ENCODE assay signal across 8 cellular contexts in genomic region chr7:105015631-105015965, GRCh38. TPM values are rescaled to one million over a fixed set of nuclear protein-coding genes. Genes with fewer than 3 reads are reported as not detected.
A peak's percentile ranks its signal among the peaks of the same experiment; 100 is the strongest.
DNase-seq lines count a peak whose midpoint lies in the region; ATAC-seq and TF ChIP-seq lines count a peak whose summit lies in the region.

No MANE protein-coding gene starts in this region.

- 2% methylated on average over 6 of the region's 6 CpGs for WGBS in hepatocyte (ENCODE audit: low lambda C conversion rate, missing lambda C conversion rate)

- ATAC-seq in activated CD8-positive, alpha-beta memory T cell treated with anti-CD3 and anti-CD28 coated beads, Interleukin-2, amount 10 ng/mL, durations not matched to agents 7 days and 5 days: no peak
- ATAC-seq in gastrocnemius medialis (no peak), GM19463 (IDR thresholded peaks at IDR 0.05; ENCODE audit: unreplicated experiment) (no peak)

- peaks cover 61% of the 10 kb centered on the region for H3K36me3 Mint-ChIP-seq in activated CD8-positive, alpha-beta memory T cell treated with anti-CD3 and anti-CD28 coated beads, Interleukin-2, amount 10 ng/mL, durations not matched to agents 7 days and 5 days
- peaks cover 63% of the 10 kb centered on the region for H3K36me3 Mint-ChIP-seq in activated naive CD8-positive, alpha-beta T cell treated with anti-CD3 and anti-CD28 coated beads for 36 hours

- peaks cover 5% of the 10 kb centered on the region for H3K27me3 Mint-ChIP-seq in activated CD8-positive, alpha-beta memory T cell treated with anti-CD3 and anti-CD28 coated beads, Interleukin-2, amount 10 ng/mL, durations not matched to agents 7 days and 5 days
- H3K27me3 Mint-ChIP-seq in activated naive CD8-positive, alpha-beta T cell treated with anti-CD3 and anti-CD28 coated beads for 36 hours: peaks cover 14% of the 10 kb centered on the region

- H2AFZ ChIP-seq in hepatocyte: peak overlapping the region; percentile 50

- H3K4me1 ChIP-seq in hepatocyte (ENCODE audit: insufficient read depth): peaks cover 21% of the 10 kb centered on the region
- H3K4me1 ChIP-seq in gastrocnemius medialis: peaks cover 52 to 53% of the 10 kb centered on the region in 2 donors

- H3K36me3 ChIP-seq in hepatocyte (replicated peaks; ENCODE audit: insufficient read depth, low read depth) (no peaks in the 10 kb centered on the region), gastrocnemius medialis (no peaks in the 10 kb centered on the region)

- CTCF ChIA-PET in activated CD8-positive, alpha-beta memory T cell treated with anti-CD3 and anti-CD28 coated beads, Interleukin-2, amount 10 ng/mL, durations not matched to agents 7 days and 5 days (lab: Charles Lee): interaction anchor here (1.3 to 5.7 kb wide), 5 partner anchors 9 to 516 kb away, joined by 4 to 58 read pairs (median 6); partner anchors contain the start of gene RINT1

- peak overlapping the region; percentile 100 for H3K27ac Mint-ChIP-seq in activated CD8-positive, alpha-beta memory T cell treated with anti-CD3 and anti-CD28 coated beads, Interleukin-2, amount 10 ng/mL, durations not matched to agents 7 days and 5 days
- H3K27ac Mint-ChIP-seq in activated naive CD8-positive, alpha-beta T cell treated with anti-CD3 and anti-CD28 coated beads for 36 hours: peak overlapping the region; percentile 100

- peaks cover 83% of the 10 kb centered on the region for H3K79me2 ChIP-seq in hepatocyte

- H3K9me3 Mint-ChIP-seq in activated CD8-positive, alpha-beta memory T cell treated with anti-CD3 and anti-CD28 coated beads, Interleukin-2, amount 10 ng/mL, durations not matched to agents 7 days and 5 days (ENCODE audit: low read depth): no peaks in the 10 kb centered on the region
- no peaks in the 10 kb centered on the region for H3K9me3 Mint-ChIP-seq in activated naive CD8-positive, alpha-beta T cell treated with anti-CD3 and anti-CD28 coated beads for 36 hours

- no peaks in the 10 kb centered on the region for H3K9me2 ChIP-seq in hepatocyte (replicated peaks; ENCODE audit: insufficient read depth)

- TF ChIP-seq POLR2A in gastrocnemius medialis (IDR thresholded peaks at IDR 0.05): no peak

- TF ChIP-seq CTCF in hepatocyte (IDR thresholded peaks at IDR 0.05; ENCODE audit: poor library complexity): no peak
- TF ChIP-seq CTCF in gastrocnemius medialis (IDR thresholded peaks at IDR 0.05 in 4 of 5, conservative IDR thresholded peaks at IDR 0.05 in 1 of 5): no peak

- peak; percentile 59 for DNase-seq in activated CD8-positive, alpha-beta memory T cell treated with anti-CD3 and anti-CD28 coated beads, Interleukin-2, amount 10 ng/mL, durations not matched to agents 7 days and 5 days
- DNase-seq in activated CD8-positive, alpha-beta memory T cell treated with anti-CD3 and anti-CD28 coated beads for 24 hours: no peak
- DNase-seq in NCI-H1930 (lab: John Stamatoyannopoulos, UW) (peak; percentile 43 to 50), hepatocyte (ENCODE audit: low spot score) (peak; percentile 59), gastrocnemius medialis (peak; percentile 33 to 34)
- no peak for DNase-seq in activated naive CD8-positive, alpha-beta T cell treated with anti-CD3 and anti-CD28 coated beads for 36 hours
- no peak for DNase-seq in stimulated activated CD4-positive, alpha-beta T cell treated with anti-CD3 and anti-CD28 coated beads, Interleukin-4, amount 100 ng/mL, for 4 hours

- peak overlapping the region; percentile 100 for H3K4me3 Mint-ChIP-seq in activated CD8-positive, alpha-beta memory T cell treated with anti-CD3 and anti-CD28 coated beads, Interleukin-2, amount 10 ng/mL, durations not matched to agents 7 days and 5 days
- H3K4me3 Mint-ChIP-seq in activated naive CD8-positive, alpha-beta T cell treated with anti-CD3 and anti-CD28 coated beads for 36 hours: peak overlapping the region; percentile 97

- in situ Hi-C loops in gastrocnemius medialis (cut with MboI; ENCODE audit: low sequenced_read_pairs in 4 of 4): loop anchor here in 2 of 4 donors (5.0 to 25.0 kb wide), 2 partner anchors 33 to 1097 kb away; partner anchors contain the start of gene SYPL1 (in 1 of the 2)

- H3K4me2 ChIP-seq in hepatocyte: peak overlapping the region; percentile 79

- H3K9me3 ChIP-seq in hepatocyte (ENCODE audit: low read depth) (no peaks in the 10 kb centered on the region), gastrocnemius medialis (no peaks in the 10 kb centered on the region)

- H4K20me1 ChIP-seq in hepatocyte (ENCODE audit: insufficient read depth, poor library complexity, severe bottlenecking): peaks cover 50% of the 10 kb centered on the region

- intact Hi-C loops in gastrocnemius medialis (cut with DNase I; ENCODE audit: low total_unique reads): loop anchor here (1.0 kb wide), 1 partner anchor 507 kb away; the partner anchor contains the start of gene PUS7

- H3K27me3 ChIP-seq in hepatocyte (no peaks in the 10 kb centered on the region), gastrocnemius medialis (no peaks in the 10 kb centered on the region)

- H3K27ac ChIP-seq in hepatocyte: peak overlapping the region; percentile 100
- H3K27ac ChIP-seq in gastrocnemius medialis: peak overlapping the region in 1 of 4 donors; percentile 100

- H3K4me3 ChIP-seq in hepatocyte (peak overlapping the region; percentile 71), gastrocnemius medialis (peak overlapping the region; percentile 81 to 98 (median 92))

- peaks cover 25% of the 10 kb centered on the region for H3K4me1 Mint-ChIP-seq in activated CD8-positive, alpha-beta memory T cell treated with anti-CD3 and anti-CD28 coated beads, Interleukin-2, amount 10 ng/mL, durations not matched to agents 7 days and 5 days
- peaks cover 30% of the 10 kb centered on the region for H3K4me1 Mint-ChIP-seq in activated naive CD8-positive, alpha-beta T cell treated with anti-CD3 and anti-CD28 coated beads for 36 hours

RNA-seq across cellular contexts. Expression of gene KMT2E, which starts 1.6 kb away (rescaled TPM):
- total RNA-seq in activated CD8-positive, alpha-beta memory T cell treated with anti-CD3 and anti-CD28 coated beads, Interleukin-2, amount 10 ng/mL, durations not matched to agents 7 days and 5 days: 100 to 1,000 TPM; 110 to 127 TPM
- total RNA-seq in activated naive CD8-positive, alpha-beta T cell treated with anti-CD3 and anti-CD28 coated beads for 36 hours: 10 to 100 TPM; 58.0 to 62.4 TPM
- total RNA-seq in hepatocyte: 65.8 and 69.7 TPM in 2 replicates
- polyA plus RNA-seq in hepatocyte: 70.8 and 80.7 TPM in 2 replicates
- 10 to 100 TPM; 29.7 to 72.1 (median 38.0) TPM for total RNA-seq in gastrocnemius medialis

Comparison
In these comparisons a context has a peak if more than half of its experiments do, and no peak if none do; other contexts are left out.
1. DNase-seq: peak in activated CD8-positive, alpha-beta memory T cell treated with anti-CD3 and anti-CD28 coated beads, Interleukin-2, amount 10 ng/mL, durations not matched to agents 7 days and 5 days (single experiment), NCI-H1930 (2 of 2), hepatocyte (single experiment) and gastrocnemius medialis (2 of 2); none in activated CD8-positive, alpha-beta memory T cell treated with anti-CD3 and anti-CD28 coated beads for 24 hours (single experiment), activated naive CD8-positive, alpha-beta T cell treated with anti-CD3 and anti-CD28 coated beads for 36 hours (single experiment) and stimulated activated CD4-positive, alpha-beta T cell treated with anti-CD3 and anti-CD28 coated beads, Interleukin-4, amount 100 ng/mL, for 4 hours (0 of 2).